ENCODE assay signal across 11 cellular contexts in the genomic region with DNA sequence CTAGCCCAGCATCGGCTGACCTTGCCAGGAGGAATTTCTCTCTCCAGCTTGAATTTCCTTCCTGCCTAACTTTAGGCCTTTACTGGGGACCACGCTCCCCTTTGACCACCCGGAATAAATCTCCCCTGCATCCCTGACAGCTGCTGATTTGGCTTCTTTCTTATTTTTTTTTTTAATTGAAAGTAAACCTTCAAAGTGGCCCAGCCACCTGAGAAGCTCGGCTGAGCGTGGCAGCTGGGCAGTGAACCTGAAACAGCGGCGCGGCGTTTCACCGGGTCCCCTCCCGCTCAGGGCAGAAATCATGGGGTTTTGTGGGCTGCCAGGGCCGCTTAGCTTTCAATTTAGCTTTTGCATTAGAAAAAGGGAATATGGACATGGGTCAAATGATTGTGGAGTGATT.
DNase-seq lines count a peak whose midpoint lies in the region; ATAC-seq lines count a peak whose summit lies in the region.
"Had no signal": no experiment of that assay in that cellular context is flagged by ENCODE, and none has a peak within 500 bp of the region (broad histone marks: within the 10 kb centered on the region; RNA-seq: fewer than 3 reads in every experiment).

No MANE protein-coding gene starts in this region.

- in situ Hi-C loops in KBM-7 (cut with MboI; ENCODE audit: low pct_unique_long_range_greater_than_20kb, low sequenced_read_pairs) = no loop called here

- DNase-seq in NCI-H2171 treated with DMSO at 0.1 percent for 48 hours (lab: John Stamatoyannopoulos, UW) (peak; percentile 10), NCI-H2171 (lab: John Stamatoyannopoulos, UW) (no peak), NCI-H69 (lab: John Stamatoyannopoulos, UW) (peak; percentile 91), KBM-7 (no peak), NCI-H446 (lab: John Stamatoyannopoulos, UW) (no peak), medulla oblongata (ENCODE audit: extremely low spot score) (no peak)
- DNase-seq in stimulated activated naive B cell treated with anti-CD40 and anti-IgM and Interleukin-4, amounts not matched to agents 10 μg/mL and 1 μg/mL and 100 μg/mL, for 72 hours = peak; percentile 20
- DNase-seq: left cardiac atrium; NCI-H1436; stimulated activated naive CD4-positive, alpha-beta T cell treated with Interleukin-2 at 50 U/mL for 16 hours had no signal

- H3K36me3 Mint-ChIP-seq in stimulated activated naive B cell treated with anti-CD40 and anti-IgM and Interleukin-4, amounts not matched to agents 10 μg/mL and 1 μg/mL and 100 μg/mL, for 72 hours = no peaks in the 10 kb centered on the region

- peaks cover 0 to 2% of the 10 kb centered on the region in 2 donors for H3K9me3 Mint-ChIP-seq in stimulated activated naive B cell treated with anti-CD40 and anti-IgM and Interleukin-4, amounts not matched to agents 10 μg/mL and 1 μg/mL and 100 μg/mL, for 72 hours

- no peak overlapping the region for H3K27ac Mint-ChIP-seq in stimulated activated naive B cell treated with anti-CD40 and anti-IgM and Interleukin-4, amounts not matched to agents 10 μg/mL and 1 μg/mL and 100 μg/mL, for 72 hours

- peaks cover 17 to 31% of the 10 kb centered on the region in 2 donors for H3K4me1 Mint-ChIP-seq in stimulated activated naive B cell treated with anti-CD40 and anti-IgM and Interleukin-4, amounts not matched to agents 10 μg/mL and 1 μg/mL and 100 μg/mL, for 72 hours

- H3K4me3 Mint-ChIP-seq in stimulated activated naive B cell treated with anti-CD40 and anti-IgM and Interleukin-4, amounts not matched to agents 10 μg/mL and 1 μg/mL and 100 μg/mL, for 72 hours = peak overlapping the region; percentile 0 to 64

- H3K27me3 Mint-ChIP-seq in stimulated activated naive B cell treated with anti-CD40 and anti-IgM and Interleukin-4, amounts not matched to agents 10 μg/mL and 1 μg/mL and 100 μg/mL, for 72 hours = peaks cover 0 to 5% of the 10 kb centered on the region in 2 donors

- ATAC-seq in HG02642 (IDR thresholded peaks at IDR 0.05; ENCODE audit: poor library complexity, unreplicated experiment) = peak; percentile 68
- peak; percentile 59 to 66 for ATAC-seq in stimulated activated naive B cell treated with anti-CD40 and anti-IgM and Interleukin-4, amounts not matched to agents 10 μg/mL and 1 μg/mL and 100 μg/mL, for 72 hours (replicated peaks)
- ATAC-seq: left cardiac atrium had no signal

Comparison
In these comparisons a context has a peak if more than half of its experiments do, and no peak if none do; other contexts are left out.
1. DNase-seq: peak in NCI-H2171 treated with DMSO at 0.1 percent for 48 hours (single experiment), NCI-H69 (single experiment) and stimulated activated naive B cell treated with anti-CD40 and anti-IgM and Interleukin-4, amounts not matched to agents 10 μg/mL and 1 μg/mL and 100 μg/mL, for 72 hours (single experiment); none in NCI-H2171 (single experiment), KBM-7 (single experiment), NCI-H446 (0 of 2) and medulla oblongata (single experiment).